16 cellular contexts compared by ENCODE assay signal in the genomic region with DNA sequence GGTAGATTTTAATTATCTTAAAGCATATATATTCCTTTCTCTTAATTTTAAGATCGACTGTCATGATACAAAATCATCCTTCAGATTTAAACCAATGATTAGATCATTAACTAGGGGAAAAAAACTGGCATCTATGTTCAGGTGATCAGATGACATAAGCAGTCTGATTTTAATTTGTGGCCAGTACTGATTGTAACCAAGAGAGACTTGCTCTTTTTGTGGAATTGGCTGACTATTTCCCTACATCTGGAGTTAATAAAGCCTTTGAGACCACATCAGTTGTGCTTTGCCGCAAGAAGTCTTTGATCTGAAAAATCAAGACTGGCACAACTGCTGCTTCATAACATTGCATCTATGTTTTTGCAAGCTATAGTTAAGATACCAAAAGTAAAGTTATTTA.
DNase-seq lines count a peak whose midpoint lies in the region; ATAC-seq and TF ChIP-seq lines count a peak whose summit lies in the region.
"Had no signal": no experiment of that assay in that cellular context is flagged by ENCODE, and none has a peak within 500 bp of the region (broad histone marks: within the 10 kb centered on the region; RNA-seq: fewer than 3 reads in every experiment).

No MANE protein-coding gene starts in this region.

- H3K9me3 Mint-ChIP-seq in brain (no peaks in the 10 kb centered on the region), mesothelial cell of epicardium (no peaks in the 10 kb centered on the region), MCF 10A (ENCODE audit: unreplicated experiment) (no peaks in the 10 kb centered on the region)

- intact Hi-C loops in MCF 10A (cut with micrococcal nuclease) = no loop called here

- H3K27me3 Mint-ChIP-seq in brain = no peaks in the 10 kb centered on the region
- no peaks in the 10 kb centered on the region for H3K27me3 Mint-ChIP-seq in mesothelial cell of epicardium (ENCODE audit: low read depth)
- H3K27me3 Mint-ChIP-seq in MCF 10A (ENCODE audit: insufficient read depth, unreplicated experiment) = no peaks in the 10 kb centered on the region

- CTCF ChIA-PET in AG04450 (lab: Charles Lee) (no interaction called here), MCF 10A (lab: Yijun Ruan, JAX) (interaction anchor here (0.5 to 0.6 kb wide), 2 partner anchors 369 to 932 kb away, joined by 3 to 4 read pairs; no protein-coding TSS in a partner anchor)

- peaks cover 85% of the 10 kb centered on the region for H3K4me1 Mint-ChIP-seq in brain
- H3K4me1 Mint-ChIP-seq in mesothelial cell of epicardium = peaks cover 53% of the 10 kb centered on the region
- peaks cover 5% of the 10 kb centered on the region for H3K4me1 Mint-ChIP-seq in MCF 10A (ENCODE audit: insufficient read depth, unreplicated experiment)

- no peak for ATAC-seq in GM21529 (IDR thresholded peaks at IDR 0.05; ENCODE audit: unreplicated experiment)

- POLR2A ChIA-PET in AG04450 (lab: Yijun Ruan, JAX) = interaction anchor here (0.6 kb wide), 1 partner anchor 9 kb away, joined by 5 read pairs; no protein-coding TSS in a partner anchor
- POLR2A ChIA-PET in MCF 10A (lab: Yijun Ruan, JAX) = interaction anchor here (0.6 kb wide), 1 partner anchor 14 kb away, joined by 3 read pairs; no protein-coding TSS in a partner anchor

- no peak for TF ChIP-seq CTCF in AG04450 (IDR thresholded peaks at IDR 0.05; ENCODE audit: low read depth, low read length)
- no peak for TF ChIP-seq CTCF in HL-60 (IDR thresholded peaks at IDR 0.05; ENCODE audit: insufficient read depth, low read length)
- TF ChIP-seq CTCF in brain (conservative IDR thresholded peaks at IDR 0.05) = no peak
- TF ChIP-seq CTCF in mesothelial cell of epicardium (IDR thresholded peaks at IDR 0.05; ENCODE audit: unreplicated experiment) = no peak
- no peak for TF ChIP-seq CTCF in MCF 10A (IDR thresholded peaks at IDR 0.05; ENCODE audit: unreplicated experiment)

- no peak overlapping the region for H3K27ac ChIP-seq in AG04450 (ENCODE audit: low read depth, low read length)
- H3K27ac ChIP-seq in HL-60 (replicated peaks) = peak overlapping the region; percentile 66
- H3K27ac ChIP-seq: BLaER1 treated with 17β-estradiol and CSF1 and Interleukin-3, amounts not matched to agents 10 nM and 100 nM; breast epithelium; ovary; upper lobe of left lung had no signal

- H3K4me3 ChIP-seq in AG04450 (ENCODE audit: low read depth, low read length) = peak overlapping the region; percentile 2; the same call in 1 of the 2 replicates
- H3K4me3 ChIP-seq in HL-60 (replicated peaks; ENCODE audit: insufficient read depth, low read length) = no peak overlapping the region
- H3K4me3 ChIP-seq: BLaER1 treated with 17β-estradiol and CSF1 and Interleukin-3, amounts not matched to agents 10 nM and 100 nM; breast epithelium; ovary; upper lobe of left lung had no signal

- H3K27me3 ChIP-seq in AG04450 (ENCODE audit: control insufficient read depth, insufficient read depth, low read length) = no peaks in the 10 kb centered on the region
- H3K27me3 ChIP-seq in HL-60 (ENCODE audit: insufficient read depth, poor library complexity, severe bottlenecking) = no peaks in the 10 kb centered on the region
- H3K27me3 ChIP-seq: BLaER1 treated with 17β-estradiol and CSF1 and Interleukin-3, amounts not matched to agents 10 nM and 100 nM; breast epithelium; ovary; upper lobe of left lung had no signal

- H3K9me3 ChIP-seq in AG04450 (ENCODE audit: control insufficient read depth, insufficient read depth, low read length) = no peaks in the 10 kb centered on the region
- H3K9me3 ChIP-seq: BLaER1 treated with 17β-estradiol and CSF1 and Interleukin-3, amounts not matched to agents 10 nM and 100 nM; breast epithelium; ovary; upper lobe of left lung had no signal

- H3K27ac Mint-ChIP-seq in brain = peak overlapping the region in 4 of 5 experiments; percentile 59 to 92 (median 80)
- H3K27ac Mint-ChIP-seq in mesothelial cell of epicardium = peak overlapping the region; percentile 94
- H3K27ac Mint-ChIP-seq in MCF 10A (ENCODE audit: low read depth, unreplicated experiment) = no peak overlapping the region

- BruUV-seq in MCF 10A (replicated peaks; lab: Mats Ljungman, UMichigan) = no TSS peak

- H3K36me3 Mint-ChIP-seq in brain (peaks cover 15% of the 10 kb centered on the region), mesothelial cell of epicardium (peaks cover 5% of the 10 kb centered on the region), MCF 10A (ENCODE audit: insufficient read depth, unreplicated experiment) (peaks cover 12% of the 10 kb centered on the region)

- peak overlapping the region; percentile 46 to 78 (median 72) for H3K4me3 Mint-ChIP-seq in brain
- H3K4me3 Mint-ChIP-seq in mesothelial cell of epicardium = peak overlapping the region; percentile 14
- no peak overlapping the region for H3K4me3 Mint-ChIP-seq in MCF 10A (ENCODE audit: unreplicated experiment)

- DNase-seq in AG04450 (ENCODE audit: low read depth, low spot score) (no peak), HL-60 (ENCODE audit: low read depth in 1 of 2, low spot score in 1 of 2) (no peak), mesothelial cell of epicardium (ENCODE audit: low spot score in 2 of 2, unreplicated experiment in 2 of 2) (no peak), MCF 10A (ENCODE audit: unreplicated experiment) (no peak), NCI-H2227 (lab: John Stamatoyannopoulos, UW; ENCODE audit: unreplicated experiment) (no peak)
- DNase-seq in activated effector memory CD4-positive, alpha-beta T cell treated with anti-CD3 and anti-CD28 coated beads, Interleukin-2, amount 50 U/mL, for 16 hours = no peak
- DNase-seq: activated CD4-positive, alpha-beta T cell treated with anti-CD3 and anti-CD28 coated beads for 48 hours; HCEC 1CT; OCI-M1; ovary; T-helper 2 cell; upper lobe of left lung had no signal
